Comparison of ENCODE assay signal across 28 cellular contexts in the genomic region with DNA sequence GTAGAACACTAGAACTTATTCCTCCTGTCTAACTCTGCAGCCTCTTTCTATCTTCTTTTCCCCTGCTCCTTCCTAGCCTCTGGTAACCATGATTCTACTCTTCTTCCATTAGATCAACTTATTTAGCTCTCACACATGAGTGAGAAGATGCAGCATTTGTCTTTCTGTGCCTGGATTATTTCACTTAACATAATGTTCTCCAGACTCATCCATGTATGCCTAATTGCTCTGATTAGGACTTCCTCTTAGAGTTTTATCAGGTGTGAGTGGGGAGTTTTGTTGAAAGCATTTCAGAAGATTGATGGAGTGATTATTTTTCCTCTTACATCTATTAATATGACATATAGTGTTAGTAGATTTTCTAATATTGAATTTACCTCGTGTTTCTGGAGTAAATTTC.
"Had no signal": no experiment of that assay in that cellular context is flagged by ENCODE, and none has a peak within 500 bp of the region (broad histone marks: within the 10 kb centered on the region; RNA-seq: fewer than 3 reads in every experiment).

No MANE protein-coding gene starts in this region.

- H3K27ac ChIP-seq: ascending aorta, breast epithelium, cardiac muscle cell, colonic mucosa, epithelial cell of prostate had no signal

- H3K9me3 ChIP-seq: ascending aorta, breast epithelium, colonic mucosa had no signal

- H3K36me3 ChIP-seq: ascending aorta, breast epithelium, cardiac muscle cell, colonic mucosa had no signal

- H3K27me3 ChIP-seq: ascending aorta, breast epithelium, cardiac muscle cell, colonic mucosa had no signal

- DNase-seq: activated CD4-positive, alpha-beta memory T cell treated with anti-CD3 and anti-CD28 coated beads for 36 hours; activated CD4-positive, alpha-beta T cell treated with anti-CD3 and anti-CD28 coated beads for 36 hours; activated CD4-positive, alpha-beta T cell treated with anti-CD3 and anti-CD28 coated beads, Interleukin-2, amount 10 ng/mL, durations not matched to agents 24 days and 14 days; activated CD4-positive, CD25-positive, alpha-beta regulatory T cell; activated CD4-positive, CD25-positive, alpha-beta regulatory T cell treated with anti-CD3 and anti-CD28 coated beads, Interleukin-2, amount 50 U/mL, for 72 hours; activated CD8-positive, alpha-beta memory T cell treated with anti-CD3 and anti-CD28 coated beads, Interleukin-2, amount 10 ng/mL, durations not matched to agents 7 days and 5 days; activated CD8-positive, alpha-beta memory T cell treated with anti-CD3 and anti-CD28 coated beads, Interleukin-2, amount 50 U/mL, for 4 hours; activated CD8-positive, alpha-beta T cell treated with anti-CD3 and anti-CD28 coated beads, Interleukin-2, amount 10 ng/mL, durations not matched to agents 7 days and 5 days; activated gamma-delta T cell; activated naive CD4-positive, alpha-beta T cell; activated naive CD4-positive, alpha-beta T cell treated with anti-CD3 and anti-CD28 coated beads, Interleukin-2, amount 10 ng/mL, durations not matched to agents 7 days and 5 days; activated naive CD8-positive, alpha-beta T cell treated with anti-CD3 and anti-CD28 coated beads, Interleukin-2, amount 10 ng/mL, durations not matched to agents 7 days and 5 days; activated T-cell treated with anti-CD3 and anti-CD28 coated beads, Interleukin-2, amount 50 U/mL, for 1 hour; activated T-cell treated with anti-CD3 and anti-CD28 coated beads, Interleukin-2, amount 50 U/mL, for 48 hours; central memory CD4-positive, alpha-beta T cell; cerebellar nuclear complex; colonic mucosa; effector CD8-positive, alpha-beta T cell; foreskin fibroblast; head of caudate nucleus; hippocampal formation had no signal

- ATAC-seq: activated CD4-positive, alpha-beta T cell treated with anti-CD3 and anti-CD28 coated beads for 36 hours; activated CD8-positive, alpha-beta memory T cell treated with anti-CD3 and anti-CD28 coated beads, Interleukin-2, amount 10 ng/mL, durations not matched to agents 7 days and 5 days; activated CD8-positive, alpha-beta T cell treated with anti-CD3 and anti-CD28 coated beads, Interleukin-2, amount 10 ng/mL, durations not matched to agents 7 days and 5 days; activated naive CD4-positive, alpha-beta T cell treated with anti-CD3 and anti-CD28 coated beads, Interleukin-2, amount 50 U/mL, for 72 hours had no signal

- FAIRE-seq: endometrium, frontal cortex had no signal

- H3K4me3 ChIP-seq: ascending aorta, breast epithelium, cardiac muscle cell, colonic mucosa had no signal

- H3K4me1 ChIP-seq: ascending aorta, breast epithelium, colonic mucosa had no signal
